Comparison of ENCODE assay signal across 32 cellular contexts in genomic region chr2:150369862-150370261, GRCh38.
"Had no signal": no experiment of that assay in that cellular context is flagged by ENCODE, and none has a peak within 500 bp of the region (broad histone marks: within the 10 kb centered on the region; RNA-seq: fewer than 3 reads in every experiment).

No MANE protein-coding gene starts in this region.

- H3K27me3 Mint-ChIP-seq: activated CD4-positive, alpha-beta memory T cell treated with anti-CD3 and anti-CD28 coated beads, Interleukin-2, amount 10 ng/mL, durations not matched to agents 7 days and 5 days; activated naive CD8-positive, alpha-beta T cell treated with anti-CD3 and anti-CD28 coated beads for 36 hours; activated T-helper 17 cell treated with anti-CD3 and anti-CD28 coated beads, Interleukin-2, amount 50 U/mL, for 72 hours had no signal

- H3K4me1 Mint-ChIP-seq: activated CD4-positive, alpha-beta memory T cell treated with anti-CD3 and anti-CD28 coated beads, Interleukin-2, amount 10 ng/mL, durations not matched to agents 7 days and 5 days; activated naive CD8-positive, alpha-beta T cell treated with anti-CD3 and anti-CD28 coated beads for 36 hours; activated T-helper 17 cell treated with anti-CD3 and anti-CD28 coated beads, Interleukin-2, amount 50 U/mL, for 72 hours had no signal

- DNase-seq: activated CD4-positive, alpha-beta memory T cell treated with anti-CD3 and anti-CD28 coated beads, Interleukin-2, amount 10 ng/mL, durations not matched to agents 7 days and 5 days; activated CD4-positive, alpha-beta T cell treated with anti-CD3 and anti-CD28 coated beads for 1 hour; activated CD4-positive, alpha-beta T cell treated with anti-CD3 and anti-CD28 coated beads for 48 hours; activated CD4-positive, CD25-positive, alpha-beta regulatory T cell; activated CD8-positive, alpha-beta memory T cell treated with anti-CD3 and anti-CD28 coated beads for 24 hours; activated effector memory CD4-positive, alpha-beta T cell treated with anti-CD3 and anti-CD28 coated beads, Interleukin-2, amount 50 U/mL, for 16 hours; activated naive CD4-positive, alpha-beta T cell; activated naive CD4-positive, alpha-beta T cell treated with anti-CD3 and anti-CD28 coated beads, Interleukin-2, amount 50 U/mL, for 16 hours; activated naive CD8-positive, alpha-beta T cell treated with anti-CD3 and anti-CD28 coated beads for 36 hours; activated T-cell treated with anti-CD3 and anti-CD28 coated beads, Interleukin-2, amount 50 U/mL, for 1 hour; activated T-cell treated with anti-CD3 and anti-CD28 coated beads, Interleukin-2, amount 50 U/mL, for 72 hours; amniotic stem cell; aorta; brain microvascular endothelial cell; central memory CD4-positive, alpha-beta T cell; Karpas-422; NCI-H1417 treated with DMSO at 0.1 percent for 48 hours; NCI-H1694; NCI-H1930; NCI-H2081 treated with DMSO at 0.1 percent for 48 hours; NCI-H510A; NCI-H748 treated with DMSO at 0.1 percent for 48 hours; NK-92 treated with Interleukin-12 subunit alpha and Interleukin-12 subunit beta, amount 100 ng/mL, for 24 hours; PC-3; RPMI8226; SW 1271; T-helper 1 cell; T-helper 2 cell; T-helper 9 cell; WERI-Rb-1 had no signal

- ATAC-seq: activated T-cell treated with anti-CD3 and anti-CD28 coated beads, Interleukin-2, amount 50 U/mL, for 72 hours; activated T-helper 17 cell treated with anti-CD3 and anti-CD28 coated beads, Interleukin-2, amount 50 U/mL, for 72 hours; K562; PC-3 had no signal

- H3K9me3 Mint-ChIP-seq: activated T-cell treated with anti-CD3 and anti-CD28 coated beads, Interleukin-2, amount 50 U/mL, for 72 hours had no signal

- H3K27ac Mint-ChIP-seq: activated CD4-positive, alpha-beta memory T cell treated with anti-CD3 and anti-CD28 coated beads, Interleukin-2, amount 10 ng/mL, durations not matched to agents 7 days and 5 days; activated naive CD8-positive, alpha-beta T cell treated with anti-CD3 and anti-CD28 coated beads for 36 hours; activated T-cell treated with anti-CD3 and anti-CD28 coated beads, Interleukin-2, amount 50 U/mL, for 72 hours; activated T-helper 17 cell treated with anti-CD3 and anti-CD28 coated beads, Interleukin-2, amount 50 U/mL, for 72 hours had no signal

- H3K4me3 Mint-ChIP-seq: activated CD4-positive, alpha-beta memory T cell treated with anti-CD3 and anti-CD28 coated beads, Interleukin-2, amount 10 ng/mL, durations not matched to agents 7 days and 5 days; activated naive CD8-positive, alpha-beta T cell treated with anti-CD3 and anti-CD28 coated beads for 36 hours; activated T-cell treated with anti-CD3 and anti-CD28 coated beads, Interleukin-2, amount 50 U/mL, for 72 hours; activated T-helper 17 cell treated with anti-CD3 and anti-CD28 coated beads, Interleukin-2, amount 50 U/mL, for 72 hours had no signal

- H3K36me3 Mint-ChIP-seq: activated naive CD8-positive, alpha-beta T cell treated with anti-CD3 and anti-CD28 coated beads for 36 hours had no signal
